In genomic region chr1:151908228-151908691, GRCh38 we compare ENCODE assay signal across 8 cellular contexts.
A peak's percentile ranks its signal among the peaks of the same experiment; 100 is the strongest.
DNase-seq lines count a peak whose midpoint lies in the region; ATAC-seq and TF ChIP-seq lines count a peak whose summit lies in the region.

No MANE protein-coding gene starts in this region.

- H3K9me3 Mint-ChIP-seq in activated naive CD4-positive, alpha-beta T cell treated with anti-CD3 and anti-CD28 coated beads, Interleukin-2, amount 50 U/mL, for 24 hours: no peaks in the 10 kb centered on the region
- H3K9me3 Mint-ChIP-seq in memory B cell: no peaks in the 10 kb centered on the region

- H3K36me3 Mint-ChIP-seq in activated naive CD4-positive, alpha-beta T cell treated with anti-CD3 and anti-CD28 coated beads, Interleukin-2, amount 50 U/mL, for 24 hours: peaks cover 29% of the 10 kb centered on the region
- peaks cover 22% of the 10 kb centered on the region for H3K36me3 Mint-ChIP-seq in memory B cell

- no peaks in the 10 kb centered on the region for H3K27me3 Mint-ChIP-seq in activated naive CD4-positive, alpha-beta T cell treated with anti-CD3 and anti-CD28 coated beads, Interleukin-2, amount 50 U/mL, for 24 hours
- no peaks in the 10 kb centered on the region for H3K27me3 Mint-ChIP-seq in memory B cell

- ATAC-seq in memory B cell (ENCODE audit: low read depth) (no peak), HG03565 (IDR thresholded peaks at IDR 0.05; ENCODE audit: unreplicated experiment) (no peak), HG02852 (IDR thresholded peaks at IDR 0.05; ENCODE audit: unreplicated experiment) (no peak), HG02885 (IDR thresholded peaks at IDR 0.05; ENCODE audit: poor library complexity, unreplicated experiment) (no peak), GM19328 (IDR thresholded peaks at IDR 0.05; ENCODE audit: unreplicated experiment) (no peak)

- peak overlapping the region; percentile 94 for H3K4me3 Mint-ChIP-seq in activated naive CD4-positive, alpha-beta T cell treated with anti-CD3 and anti-CD28 coated beads, Interleukin-2, amount 50 U/mL, for 24 hours
- H3K4me3 Mint-ChIP-seq in memory B cell: peak overlapping the region; percentile 87

- peak; percentile 14 for TF ChIP-seq CTCF in HFF-Myc (IDR thresholded peaks at IDR 0.05; ENCODE audit: low read depth, low read length, missing control alignments)

- H3K4me3 ChIP-seq in HFF-Myc (replicated peaks; ENCODE audit: low read depth, low read length): peak overlapping the region; percentile 61

- DNase-seq in AG20443 (ENCODE audit: low spot score) (peak; percentile 25), HFF-Myc (ENCODE audit: extremely low read depth, low read depth) (no peak), memory B cell (ENCODE audit: low spot score in 2 of 2) (no peak)

- H3K4me1 Mint-ChIP-seq in activated naive CD4-positive, alpha-beta T cell treated with anti-CD3 and anti-CD28 coated beads, Interleukin-2, amount 50 U/mL, for 24 hours: peaks cover 55% of the 10 kb centered on the region
- H3K4me1 Mint-ChIP-seq in memory B cell: peaks cover 10% of the 10 kb centered on the region

- H3K27ac Mint-ChIP-seq in activated naive CD4-positive, alpha-beta T cell treated with anti-CD3 and anti-CD28 coated beads, Interleukin-2, amount 50 U/mL, for 24 hours: peak overlapping the region; percentile 95
- H3K27ac Mint-ChIP-seq in memory B cell: peak overlapping the region; percentile 78
